25 cellular contexts compared by ENCODE assay signal in genomic region chr2:98795535-98795902, GRCh38.
"Had no signal": no experiment of that assay in that cellular context is flagged by ENCODE, and none has a peak within 500 bp of the region (broad histone marks: within the 10 kb centered on the region; RNA-seq: fewer than 3 reads in every experiment).

No MANE protein-coding gene starts in this region.

- ATAC-seq: activated CD4-positive, CD25-positive, alpha-beta regulatory T cell treated with anti-CD3 and anti-CD28 coated beads, Interleukin-2, amount 50 U/mL, for 24 hours; body of pancreas; left ventricle myocardium superior had no signal

- H3K27me3 ChIP-seq: adrenal gland, body of pancreas, right atrium auricular region, suprapubic skin, tibial artery had no signal

- H3K9me3 Mint-ChIP-seq: activated naive CD4-positive, alpha-beta T cell treated with anti-CD3 and anti-CD28 coated beads for 36 hours; activated naive CD8-positive, alpha-beta T cell treated with anti-CD3 and anti-CD28 coated beads for 36 hours; activated T-helper 1 cell treated with anti-CD3 and anti-CD28 coated beads, Interleukin-12 subunit alpha, Interleukin-12 subunit beta, Interleukin-2, Interleukin-4 antibody, amounts not matched to agents 30 ng/mL and 10 ng/mL and 1 ng/mL, durations not matched to agents 14 hours and 24 hours and 36 hours had no signal

- H3K36me3 Mint-ChIP-seq: activated naive CD8-positive, alpha-beta T cell treated with anti-CD3 and anti-CD28 coated beads for 36 hours; naive B cell had no signal

- H3K36me3 ChIP-seq: adrenal gland, suprapubic skin, tibial artery, WERI-Rb-1 had no signal

- H3K9me3 ChIP-seq: adrenal gland, body of pancreas, right atrium auricular region, suprapubic skin, tibial artery had no signal

- DNase-seq: activated CD4-positive, alpha-beta T cell treated with anti-CD3 and anti-CD28 coated beads for 48 hours; activated CD4-positive, alpha-beta T cell treated with anti-CD3 and anti-CD28 coated beads, Interleukin-2, amount 50 U/mL, for 48 hours; activated CD8-positive, alpha-beta memory T cell treated with anti-CD3 and anti-CD28 coated beads for 24 hours; activated effector memory CD4-positive, alpha-beta T cell treated with anti-CD3 and anti-CD28 coated beads, Interleukin-2, amount 50 U/mL, for 16 hours; activated naive CD4-positive, alpha-beta T cell treated with anti-CD3 and anti-CD28 coated beads for 36 hours; activated naive CD8-positive, alpha-beta T cell treated with anti-CD3 and anti-CD28 coated beads for 36 hours; aorta; body of pancreas; effector CD8-positive, alpha-beta T cell; islet precursor cell; left ventricle myocardium superior; mammary epithelial cell; naive B cell; nucleus accumbens; stimulated activated CD4-positive, alpha-beta T cell treated with anti-CD3 and anti-CD28 coated beads, Interleukin-15, amount 100 ng/mL, for 24 hours; stimulated activated CD4-positive, alpha-beta T cell treated with anti-CD3 and anti-CD28 coated beads, Interleukin-2, amount 100 ng/mL, for 24 hours; stimulated activated naive CD4-positive, alpha-beta T cell; T-helper 9 cell; tibial artery; WERI-Rb-1 had no signal

- H3K27ac Mint-ChIP-seq: activated naive CD4-positive, alpha-beta T cell treated with anti-CD3 and anti-CD28 coated beads for 36 hours; activated naive CD8-positive, alpha-beta T cell treated with anti-CD3 and anti-CD28 coated beads for 36 hours; activated T-helper 1 cell treated with anti-CD3 and anti-CD28 coated beads, Interleukin-12 subunit alpha, Interleukin-12 subunit beta, Interleukin-2, Interleukin-4 antibody, amounts not matched to agents 30 ng/mL and 10 ng/mL and 1 ng/mL, durations not matched to agents 14 hours and 24 hours and 36 hours had no signal

- H3K27me3 Mint-ChIP-seq: activated naive CD8-positive, alpha-beta T cell treated with anti-CD3 and anti-CD28 coated beads for 36 hours had no signal

- H3K4me1 Mint-ChIP-seq: activated naive CD8-positive, alpha-beta T cell treated with anti-CD3 and anti-CD28 coated beads for 36 hours; naive B cell had no signal

- H3K4me3 Mint-ChIP-seq: activated naive CD4-positive, alpha-beta T cell treated with anti-CD3 and anti-CD28 coated beads for 36 hours; activated naive CD8-positive, alpha-beta T cell treated with anti-CD3 and anti-CD28 coated beads for 36 hours; activated T-helper 1 cell treated with anti-CD3 and anti-CD28 coated beads, Interleukin-12 subunit alpha, Interleukin-12 subunit beta, Interleukin-2, Interleukin-4 antibody, amounts not matched to agents 30 ng/mL and 10 ng/mL and 1 ng/mL, durations not matched to agents 14 hours and 24 hours and 36 hours; naive B cell had no signal

- H3K4me3 ChIP-seq: adrenal gland, body of pancreas, right atrium auricular region, suprapubic skin, tibial artery had no signal

- H3K4me1 ChIP-seq: adrenal gland had no signal
